In the genomic region with DNA sequence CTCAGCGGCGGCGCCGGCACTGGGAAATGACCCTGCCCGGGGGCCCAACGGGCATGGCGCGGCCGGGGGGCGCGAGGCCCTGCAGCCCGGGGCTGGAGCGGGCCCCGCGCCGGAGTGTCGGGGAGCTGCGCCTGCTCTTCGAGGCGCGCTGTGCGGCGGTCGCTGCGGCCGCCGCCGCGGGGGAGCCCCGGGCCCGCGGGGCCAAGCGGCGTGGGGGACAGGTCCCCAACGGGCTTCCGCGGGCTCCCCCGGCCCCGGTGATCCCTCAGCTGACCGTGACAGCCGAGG, we compare ENCODE assay signal across 1 cellular context.
TF ChIP-seq lines count a peak whose summit lies in the region.

No MANE protein-coding gene starts in this region.

TF ChIP-seq in HepG2, 621 proteins besides CTCF, POLR2A, EP300 and RAD21:
- TF ChIP-seq ZNF230 (CRISPR knock-in tag; IDR thresholded peaks at IDR 0.05) = 0 out of 2 replicates have a peak, but pooled peaks have one; percentile 6
- 0 out of 2 replicates have a peak, but pooled peaks have one; percentile 0 for TF ChIP-seq CENPT (CRISPR knock-in tag; IDR thresholded peaks at IDR 0.05; ENCODE audit: low read depth)
- TF ChIP-seq SMARCE1 (IDR thresholded peaks at IDR 0.05; ENCODE audit: borderline replicate concordance) = no peak
- 0 out of 2 replicates have a peak, but pooled peaks have one; percentile 3 for TF ChIP-seq SIN3A (IDR thresholded peaks at IDR 0.05; ENCODE audit: borderline replicate concordance, low read depth, low read length)
- TF ChIP-seq KDM1A (CRISPR knock-in tag; IDR thresholded peaks at IDR 0.05) = no peak
- TF ChIP-seq ZNF776 (CRISPR knock-in tag; IDR thresholded peaks at IDR 0.05) = 0 out of 2 replicates have a peak, but pooled peaks have one; percentile 17
- TF ChIP-seq RARG (CRISPR knock-in tag; IDR thresholded peaks at IDR 0.05; ENCODE audit: low read depth) = 0 out of 2 replicates have a peak, but pooled peaks have one; percentile 1
- TF ChIP-seq CBX2 (IDR thresholded peaks at IDR 0.05; ENCODE audit: low read depth, low read length) = no peak
- no peak for TF ChIP-seq CBX2 (CRISPR knock-in tag; IDR thresholded peaks at IDR 0.05; ENCODE audit: low read depth)
